Comparison of ENCODE assay signal across 12 cellular contexts in the genomic region with DNA sequence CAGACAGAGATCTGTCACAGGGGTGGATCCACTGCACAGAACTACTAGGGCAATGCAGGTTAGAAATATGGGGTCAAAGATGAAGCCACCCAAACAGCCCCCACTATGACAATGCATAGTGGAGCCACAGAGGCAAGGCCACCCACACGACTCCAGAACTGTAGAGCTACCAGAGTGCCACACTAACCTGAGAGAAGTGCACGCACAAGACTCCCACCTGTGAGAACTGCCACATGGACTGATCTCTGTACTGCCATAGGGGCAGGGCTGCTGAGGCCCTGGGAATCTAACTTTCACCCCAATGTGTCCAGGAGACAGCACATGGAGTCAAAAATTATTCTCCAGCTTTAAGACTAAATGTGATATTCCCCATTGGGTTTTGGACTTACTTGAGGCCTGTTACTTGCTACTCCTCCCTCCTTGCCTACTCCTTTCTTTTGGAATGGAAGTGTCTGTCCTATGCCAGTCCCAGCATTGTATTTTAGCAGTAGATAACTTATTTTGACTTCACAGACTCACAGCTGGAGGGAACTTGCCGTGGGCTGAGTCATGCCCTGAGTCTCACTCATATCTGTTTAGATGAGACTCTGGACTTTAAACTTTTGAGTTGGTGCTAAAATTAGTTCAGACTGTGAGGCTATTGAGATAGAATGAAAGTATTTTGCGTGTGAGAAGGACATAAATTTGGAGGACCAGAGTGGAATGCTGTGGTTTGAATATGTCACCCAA.
DNase-seq lines count a peak whose midpoint lies in the region; ATAC-seq and TF ChIP-seq lines count a peak whose summit lies in the region.
"Had no signal": no experiment of that assay in that cellular context is flagged by ENCODE, and none has a peak within 500 bp of the region (broad histone marks: within the 10 kb centered on the region; RNA-seq: fewer than 3 reads in every experiment).

No MANE protein-coding gene starts in this region.

- H3K4me3 ChIP-seq in AG10803 (ENCODE audit: low read length), result no peak overlapping the region
- no peak overlapping the region for H3K4me3 ChIP-seq in fibroblast of the aortic adventitia (ENCODE audit: low read depth, low read length)
- H3K4me3 ChIP-seq: cardiac muscle cell had no signal

- ATAC-seq in HG02763 (IDR thresholded peaks at IDR 0.05; ENCODE audit: unreplicated experiment) (peak; percentile 75), GM21723 (IDR thresholded peaks at IDR 0.05; ENCODE audit: unreplicated experiment) (no peak)

- TF ChIP-seq CTCF in AG10803 (conservative IDR thresholded peaks at IDR 0.05; ENCODE audit: low read length), result no peak
- no peak for TF ChIP-seq CTCF in fibroblast of the aortic adventitia (IDR thresholded peaks at IDR 0.05; ENCODE audit: insufficient read depth, low read length)

- DNase-seq in AG10803 (ENCODE audit: low read depth) (peak; percentile 37), NOMO-1 treated with DMSO at 0.1 percent for 48 hours (lab: John Stamatoyannopoulos, UW; ENCODE audit: unreplicated experiment) (peak; percentile 70), fibroblast of the aortic adventitia (ENCODE audit: low read depth) (peak; percentile 93), GM19240 (ENCODE audit: insufficient read length, low spot score) (no peak), NCI-H2029 treated with DMSO at 0.1 percent for 48 hours (lab: John Stamatoyannopoulos, UW) (no peak)
- DNase-seq in activated effector memory CD4-positive, alpha-beta T cell treated with Interleukin-2 at 50 U/mL for 16 hours, result no peak
- DNase-seq: activated CD8-positive, alpha-beta memory T cell treated with anti-CD3 and anti-CD28 coated beads, Interleukin-2, amount 50 U/mL, for 4 hours; stimulated activated CD4-positive, alpha-beta T cell treated with anti-CD3 and anti-CD28 coated beads, Interleukin-12 subunit alpha, Interleukin-12 subunit beta, amount 100 ng/mL, for 4 hours; stimulated activated naive CD4-positive, alpha-beta T cell treated with Interleukin-2 at 50 U/mL for 16 hours had no signal

Comparison
In these comparisons a context has a peak if more than half of its experiments do, and no peak if none do; other contexts are left out.
1. DNase-seq: peak in AG10803 (single experiment), NOMO-1 treated with DMSO at 0.1 percent for 48 hours (single experiment) and fibroblast of the aortic adventitia (single experiment); none in GM19240 (single experiment), activated effector memory CD4-positive, alpha-beta T cell treated with Interleukin-2 at 50 U/mL for 16 hours (single experiment) and NCI-H2029 treated with DMSO at 0.1 percent for 48 hours (single experiment).